ENCODE assay signal across 14 cellular contexts in the genomic region with DNA sequence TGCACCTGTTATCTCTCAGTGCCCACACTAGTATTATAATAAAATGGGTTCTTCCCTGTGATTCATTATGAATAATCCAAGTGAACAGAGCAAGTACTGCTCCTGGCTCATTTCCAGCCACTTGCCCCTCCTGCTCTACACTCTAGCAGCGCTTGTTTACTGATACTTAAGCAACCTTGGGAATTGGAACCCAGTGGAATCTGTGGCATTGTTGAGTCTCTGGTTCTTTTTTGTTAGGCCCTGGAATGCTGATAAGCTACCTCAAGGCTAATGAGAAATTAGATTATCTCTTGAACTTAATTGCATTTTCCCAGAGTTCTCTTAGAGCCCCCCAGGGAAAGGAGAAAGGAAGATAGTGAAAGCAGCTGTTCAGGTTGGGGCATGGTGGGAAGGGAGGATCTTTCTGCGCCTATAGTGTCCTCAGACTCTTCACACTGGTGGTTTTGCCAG. TPM values are rescaled to one million over a fixed set of nuclear protein-coding genes. Genes with fewer than 3 reads are reported as not detected.
A peak's percentile ranks its signal among the peaks of the same experiment; 100 is the strongest.
DNase-seq lines count a peak whose midpoint lies in the region; ATAC-seq, FAIRE-seq and TF ChIP-seq lines count a peak whose summit lies in the region.
"Had no signal": no experiment of that assay in that cellular context is flagged by ENCODE, and none has a peak within 500 bp of the region (broad histone marks: within the 10 kb centered on the region; RNA-seq: fewer than 3 reads in every experiment).

No MANE protein-coding gene starts in this region.

- H4K20me1 ChIP-seq in PC-3 (ENCODE audit: low read length) = 0 out of 2 replicates have a peak, but pooled peaks cover 3% of the 10 kb centered on the region
- H4K20me1 ChIP-seq: BLaER1 had no signal

- POLR2A ChIA-PET in MCF 10A (lab: Yijun Ruan, JAX) (no interaction called here), PC-3 (lab: Charles Lee; ENCODE audit: unreplicated experiment) (no interaction called here)

- no TSS peak for BruUV-seq in MCF 10A (replicated peaks; lab: Mats Ljungman, UMichigan)
- no TSS peak for BruUV-seq in PC-3 (replicated peaks; lab: Mats Ljungman, UMichigan)

- FAIRE-seq in urothelium cell line (lab: Jason Lieb, UNC) (no peak), GM12892 (lab: Jason Lieb, UNC) (no peak)
- FAIRE-seq: TTC549 had no signal

- H3K4me2 ChIP-seq in PC-3 (ENCODE audit: low read length) = peak overlapping the region; percentile 29; the same call in 1 of the 2 replicates
- H3K4me2 ChIP-seq: BLaER1 had no signal

- H3K4me3 ChIP-seq in breast epithelium = no peak overlapping the region
- no peak overlapping the region for H3K4me3 ChIP-seq in PC-3 (ENCODE audit: low read length)
- H3K4me3 ChIP-seq: BLaER1 had no signal

- H3K9me3 ChIP-seq in breast epithelium (no peaks in the 10 kb centered on the region), PC-3 (ENCODE audit: low read length) (no peaks in the 10 kb centered on the region)
- H3K9me3 ChIP-seq: BLaER1 had no signal

- H3K79me2 ChIP-seq in PC-3 (ENCODE audit: low read length) = no peaks in the 10 kb centered on the region

- H3K36me3 ChIP-seq in breast epithelium (no peaks in the 10 kb centered on the region), PC-3 (ENCODE audit: low read depth, low read length) (no peaks in the 10 kb centered on the region)
- H3K36me3 ChIP-seq: BLaER1 had no signal

- no peak overlapping the region for H3K4me3 Mint-ChIP-seq in MCF 10A (ENCODE audit: unreplicated experiment)
- H3K4me3 Mint-ChIP-seq: memory B cell had no signal

- no peaks in the 10 kb centered on the region for H3K27me3 ChIP-seq in breast epithelium
- peaks cover under 1% of the 10 kb centered on the region; the same call in 1 of the 2 replicates for H3K27me3 ChIP-seq in PC-3 (ENCODE audit: low read length)
- H3K27me3 ChIP-seq: BLaER1 had no signal

- peak; percentile 77 for ATAC-seq in PC-3

- no peaks in the 10 kb centered on the region for H3F3A ChIP-seq in PC-3 (ENCODE audit: low read length, unreplicated experiment)

- peaks cover 31% of the 10 kb centered on the region for H3K27me3 Mint-ChIP-seq in MCF 10A (ENCODE audit: insufficient read depth, unreplicated experiment)
- H3K27me3 Mint-ChIP-seq: memory B cell had no signal

- peak; percentile 83 for DNase-seq in MCF 10A (ENCODE audit: unreplicated experiment)
- DNase-seq in breast epithelium (ENCODE audit: low spot score in 2 of 2) = no peak
- peak; percentile 83 for DNase-seq in PC-3
- DNase-seq in fibroblast of peridontal ligament (ENCODE audit: extremely low read depth) = peak; percentile 8
- peak; percentile 52 for DNase-seq in urothelium cell line (ENCODE audit: low spot score)
- no peak for DNase-seq in GM12892 (ENCODE audit: insufficient read length)
- DNase-seq in stimulated activated naive CD4-positive, alpha-beta T cell treated with Interleukin-2 at 50 U/mL for 16 hours (lab: John Stamatoyannopoulos, UW) = no peak
- no peak for DNase-seq in D341Med (ENCODE audit: low spot score)
- DNase-seq: activated gamma-delta T cell; NCI-H526; stimulated activated naive CD4-positive, alpha-beta T cell had no signal

- H3K27ac ChIP-seq in breast epithelium = no peak overlapping the region
- no peak overlapping the region for H3K27ac ChIP-seq in PC-3 (ENCODE audit: low read length)
- H3K27ac ChIP-seq: BLaER1 had no signal

- intact Hi-C loops in MCF 10A (cut with micrococcal nuclease) = no loop called here
- intact Hi-C loops in breast epithelium (cut with DNase I; ENCODE audit: low total_unique reads) = no loop called here
- intact Hi-C loops in PC-3 (cut with micrococcal nuclease) = no loop called here

- TF ChIP-seq CTCF in MCF 10A (IDR thresholded peaks at IDR 0.05; ENCODE audit: unreplicated experiment) (no peak), breast epithelium (IDR thresholded peaks at IDR 0.05) (no peak), PC-3 (conservative IDR thresholded peaks at IDR 0.05; ENCODE audit: low read depth, low read length) (no peak)

- H3K27ac Mint-ChIP-seq in MCF 10A (ENCODE audit: low read depth, unreplicated experiment) = no peak overlapping the region
- H3K27ac Mint-ChIP-seq: memory B cell had no signal

- H3K9me3 Mint-ChIP-seq in MCF 10A (ENCODE audit: unreplicated experiment) = no peaks in the 10 kb centered on the region
- H3K9me3 Mint-ChIP-seq: memory B cell had no signal

- TF ChIP-seq POLR2A in breast epithelium (IDR thresholded peaks at IDR 0.05) (no peak), GM12892 (IDR thresholded peaks at IDR 0.05; ENCODE audit: low read depth, low read length) (no peak)

- no peak overlapping the region for H3K9ac ChIP-seq in PC-3 (ENCODE audit: low read length)
- H3K9ac ChIP-seq: BLaER1 had no signal

- no peak overlapping the region for H2AFZ ChIP-seq in PC-3 (ENCODE audit: low read length)

- no peaks in the 10 kb centered on the region for H3K4me1 Mint-ChIP-seq in MCF 10A (ENCODE audit: insufficient read depth, unreplicated experiment)
- H3K4me1 Mint-ChIP-seq: memory B cell had no signal

- H3K36me3 Mint-ChIP-seq in MCF 10A (ENCODE audit: insufficient read depth, unreplicated experiment) = no peaks in the 10 kb centered on the region
- H3K36me3 Mint-ChIP-seq: memory B cell had no signal

- H3K4me1 ChIP-seq in breast epithelium (no peaks in the 10 kb centered on the region), PC-3 (ENCODE audit: insufficient read depth, low read length) (peaks cover 15% of the 10 kb centered on the region; the same call in 1 of the 2 replicates)
- H3K4me1 ChIP-seq: BLaER1 had no signal

- no peaks in the 10 kb centered on the region for H3K9me2 ChIP-seq in PC-3 (replicated peaks; ENCODE audit: low read length)

- CTCF ChIA-PET in MCF 10A (lab: Yijun Ruan, JAX) (interaction anchor here (0.7 to 1.0 kb wide), 2 partner anchors 10 to 132 kb away, joined by 3 read pairs; no protein-coding TSS in a partner anchor), PC-3 (lab: Charles Lee) (no interaction called here)

RNA-seq across cellular contexts. Expression of a gene that starts 34.0 kb away (rescaled TPM):
- total RNA-seq in MCF 10A (2022) (0.15 TPM in 1 of 2 replicates, not detected in the other), breast epithelium (100 to 1,000 TPM in 1 of 3 donors, 10 to 100 TPM in 2; 34.7 to 252 (median 64.1) TPM), PC-3 (2014; rRNA removed) (0.29 and 1.5 TPM in 2 replicates)
- 0.13 TPM for polyA plus RNA-seq in GM12892 (2012; ENCODE audit: missing spikeins)

Comparison
In these comparisons a context has a peak if more than half of its experiments do, and no peak if none do; other contexts are left out.
1. DNase-seq: peak in MCF 10A (single experiment), PC-3 (single experiment), fibroblast of peridontal ligament (single experiment) and urothelium cell line (single experiment); none in breast epithelium (0 of 2), GM12892 (single experiment), stimulated activated naive CD4-positive, alpha-beta T cell treated with Interleukin-2 at 50 U/mL for 16 hours (single experiment) and D341Med (single experiment).
2. RNA of a gene that starts 34.0 kb away (total RNA-seq): 34.7 to 252 TPM in breast epithelium; 0.29 to 1.5 TPM in PC-3 and 0.15 TPM in MCF 10A; every median in the first group is over 10 times any median in the second.